Comparison of ENCODE assay signal across 35 cellular contexts in genomic region chr13:66205807-66206206, GRCh38.
"Had no signal": no experiment of that assay in that cellular context is flagged by ENCODE, and none has a peak within 500 bp of the region (broad histone marks: within the 10 kb centered on the region; RNA-seq: fewer than 3 reads in every experiment).

No MANE protein-coding gene starts in this region.

- H3K36me3 ChIP-seq: MG63 had no signal

- H3K9me3 ChIP-seq: MG63 had no signal

- H3K27me3 ChIP-seq: MG63 had no signal

- H3K4me3 ChIP-seq: MG63 had no signal

- DNase-seq: Karpas-422, Kasumi-1, KBM-7, KG1, MG63, MM.1S, MV-4-11, NCI-H1048, NCI-H1092, NCI-H1092 treated with DMSO at 0.1 percent for 48 hours, NCI-H1105, NCI-H1105 treated with DMSO at 0.1 percent for 48 hours, NCI-H1417, NCI-H1417 treated with DMSO at 0.1 percent for 48 hours, NCI-H1436, NCI-H1436 treated with DMSO at 0.1 percent for 48 hours, NCI-H146, NCI-H1694, NCI-H1694 treated with DMSO at 0.1 percent for 48 hours, NCI-H187, NCI-H187 treated with DMSO at 0.1 percent for 48 hours, NCI-H1930, NCI-H2029, NCI-H2029 treated with DMSO at 0.1 percent for 48 hours, NCI-H2081, NCI-H2081 treated with DMSO at 0.1 percent for 48 hours, NCI-H2107, NCI-H2171, NCI-H2171 treated with DMSO at 0.1 percent for 48 hours, NCI-H2227 treated with DMSO at 0.1 percent for 48 hours, NCI-H226, NCI-H345, NCI-H446, NCI-H446 treated with DMSO at 0.1 percent for 48 hours had no signal

- H3K9ac ChIP-seq: KMS-11 had no signal

- H3K27ac ChIP-seq: KMS-11 had no signal

- H3K4me2 ChIP-seq: KMS-11 had no signal
